5 cellular contexts compared by ENCODE assay signal in the genomic region with DNA sequence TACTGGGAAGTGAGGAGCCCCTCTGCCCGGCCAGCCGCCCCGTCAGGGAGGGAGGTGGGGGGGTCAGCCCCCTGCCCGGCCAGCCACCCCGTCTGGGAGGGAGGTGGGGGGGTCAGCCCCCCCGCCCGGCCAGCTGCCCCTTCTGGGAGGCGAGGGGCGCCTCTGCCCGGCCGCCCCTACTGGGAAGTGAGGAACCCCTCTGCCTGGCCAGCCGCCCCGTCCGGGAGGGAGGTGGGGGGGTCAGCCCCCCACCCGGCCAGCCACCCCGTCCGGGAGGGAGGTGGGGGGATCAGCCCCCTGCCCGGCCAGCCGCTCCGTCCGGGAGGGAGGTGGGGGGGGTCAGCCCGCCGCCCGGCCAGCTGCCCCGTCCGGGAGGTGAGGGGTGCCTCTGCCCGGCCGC. TPM values are rescaled to one million over a fixed set of nuclear protein-coding genes. Genes with fewer than 3 reads are reported as not detected.
"Had no signal": no experiment of that assay in that cellular context is flagged by ENCODE, and none has a peak within 500 bp of the region (broad histone marks: within the 10 kb centered on the region; RNA-seq: fewer than 3 reads in every experiment).

No MANE protein-coding gene starts in this region.

RNA-seq across cellular contexts. Expression of a gene that starts 50.7 kb away (rescaled TPM):
- total RNA-seq: GM23338, H1, H9 had no signal

RNA-seq across cellular contexts. Expression of a gene that starts 57.4 kb away (rescaled TPM):
- total RNA-seq: GM23248, GM23338, H1, H7, H9 had no signal
